In the genomic region with DNA sequence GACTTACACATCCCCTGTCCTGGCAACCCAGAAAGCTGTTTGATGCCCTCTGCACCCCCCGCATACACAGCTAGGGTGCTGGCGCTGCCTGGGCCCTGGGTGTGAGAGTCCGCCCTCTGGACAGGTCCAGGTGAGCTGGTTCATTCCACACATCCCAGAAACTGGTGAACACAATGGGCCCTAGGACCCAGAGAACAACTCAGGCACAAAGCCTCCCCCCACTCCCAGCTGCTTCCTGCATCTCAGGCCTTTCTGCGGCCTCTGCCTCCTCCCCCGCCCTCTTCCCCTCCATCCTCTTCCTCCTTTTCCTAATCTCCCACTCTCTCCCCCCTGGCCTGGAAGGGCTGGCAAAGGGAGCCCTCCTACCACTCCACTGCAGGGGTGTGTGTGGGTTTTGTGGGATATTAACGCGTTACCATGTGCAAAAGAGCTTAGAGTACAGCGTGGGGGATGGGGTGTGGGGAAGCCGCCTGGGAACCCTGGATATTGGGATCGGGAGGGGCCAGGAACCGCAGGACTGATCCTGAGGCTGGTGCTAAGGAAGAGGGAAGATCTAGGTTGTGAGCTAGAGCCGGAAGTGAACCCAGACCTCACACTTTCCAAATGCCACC, we compare ENCODE assay signal across 8 cellular contexts. TPM values are rescaled to one million over a fixed set of nuclear protein-coding genes. Genes with fewer than 3 reads are reported as not detected.
DNase-seq lines count a peak whose midpoint lies in the region; ATAC-seq and TF ChIP-seq lines count a peak whose summit lies in the region.

No MANE protein-coding gene starts in this region.

- peak; percentile 90 for DNase-seq in ELF-1 (ENCODE audit: low read depth, low spot score)
- DNase-seq in HK-2 (ENCODE audit: unreplicated experiment), result peak; percentile 88
- DNase-seq in NCI-H69 (lab: John Stamatoyannopoulos, UW), result peak; percentile 95
- DNase-seq in activated T-cell treated with anti-CD3 and anti-CD28 coated beads, Interleukin-2, amount 50 U/mL, for 1 hour, result peak; percentile 60
- no peak for DNase-seq in esophagus muscularis mucosa (ENCODE audit: extremely low spot score)
- DNase-seq in mucosa of gallbladder (ENCODE audit: low spot score), result peak; percentile 90

- no peaks in the 10 kb centered on the region for H3K9me3 ChIP-seq in esophagus muscularis mucosa

- ATAC-seq in HG03378 (IDR thresholded peaks at IDR 0.05; ENCODE audit: unreplicated experiment), result no peak

- TF ChIP-seq POLR2A in esophagus muscularis mucosa (IDR thresholded peaks at IDR 0.05; ENCODE audit: low read depth), result no peak

- no peaks in the 10 kb centered on the region for H3K27me3 ChIP-seq in esophagus muscularis mucosa

- peaks cover 56 to 85% (median 80%) of the 10 kb centered on the region in 4 donors for H3K4me1 ChIP-seq in esophagus muscularis mucosa

- peak in 1 of 3 experiments; percentile 34 for TF ChIP-seq CTCF in esophagus muscularis mucosa (IDR thresholded peaks at IDR 0.05)

- intact Hi-C loops in esophagus muscularis mucosa (cut with DNase I), result no loop called here

- peak overlapping the region; percentile 76 to 91 (median 78) for H3K4me3 ChIP-seq in esophagus muscularis mucosa

- H3K27ac ChIP-seq in esophagus muscularis mucosa (replicated peaks in 1 of 4) (peak overlapping the region; percentile 87 to 95 (median 94)), temporal lobe (ENCODE audit: low read depth, low read length) (peak overlapping the region; percentile 96)

- WGBS in esophagus muscularis mucosa, result 2% methylated on average over 11 of the region's 12 CpGs

- H3K36me3 ChIP-seq in esophagus muscularis mucosa, result no peaks in the 10 kb centered on the region

- no peak for TF ChIP-seq EP300 in esophagus muscularis mucosa (IDR thresholded peaks at IDR 0.05)

RNA-seq across cellular contexts. Expression of a gene that starts 1.6 kb away (rescaled TPM):
- 10 to 100 TPM; 20.2 to 46.3 (median 37.5) TPM for total RNA-seq in esophagus muscularis mucosa
- total RNA-seq in mucosa of gallbladder, result 61.5 TPM
- 52.1 TPM for total RNA-seq in temporal lobe

RNA-seq across cellular contexts. Expression of a gene that starts 13.8 kb away (rescaled TPM):
- total RNA-seq in esophagus muscularis mucosa, result 100 to 1,000 TPM in 1 of 4 donors, 10 to 100 TPM in 3; 72.7 to 145 (median 82.8) TPM
- 23.5 TPM for total RNA-seq in mucosa of gallbladder
- 0.25 TPM for total RNA-seq in temporal lobe

RNA-seq across cellular contexts. Expression of a gene that starts 22.1 kb away (rescaled TPM):
- total RNA-seq in esophagus muscularis mucosa (1 to 10 TPM in 3 of 4 donors, under 1 TPM in 1; 0.98 to 1.8 (median 1.5) TPM), mucosa of gallbladder (8.8 TPM), temporal lobe (30.5 TPM)

RNA-seq across cellular contexts. Expression of a gene that starts 49.4 kb away (rescaled TPM):
- total RNA-seq in esophagus muscularis mucosa (100 to 1,000 TPM in 1 of 4 donors, 10 to 100 TPM in 3; 20.7 to 123 (median 41.5) TPM), mucosa of gallbladder (421 TPM), temporal lobe (41.1 TPM)

RNA-seq across cellular contexts. Expression of a gene that starts 56.9 kb away (rescaled TPM):
- total RNA-seq in esophagus muscularis mucosa (100 to 1,000 TPM in 1 of 4 donors, 10 to 100 TPM in 3; 31.6 to 118 (median 61.4) TPM), mucosa of gallbladder (64.7 TPM), temporal lobe (11.1 TPM)

Comparison
In these comparisons a context has a peak if more than half of its experiments do, and no peak if none do; other contexts are left out.
1. RNA of a gene that starts 13.8 kb away (total RNA-seq): 72.7 to 145 TPM in esophagus muscularis mucosa and 23.5 TPM in mucosa of gallbladder (single experiment); 0.25 TPM in temporal lobe (single experiment); every median in the first group is over 10 times any median in the second.